ENCODE assay signal across 2 cellular contexts in the genomic region with DNA sequence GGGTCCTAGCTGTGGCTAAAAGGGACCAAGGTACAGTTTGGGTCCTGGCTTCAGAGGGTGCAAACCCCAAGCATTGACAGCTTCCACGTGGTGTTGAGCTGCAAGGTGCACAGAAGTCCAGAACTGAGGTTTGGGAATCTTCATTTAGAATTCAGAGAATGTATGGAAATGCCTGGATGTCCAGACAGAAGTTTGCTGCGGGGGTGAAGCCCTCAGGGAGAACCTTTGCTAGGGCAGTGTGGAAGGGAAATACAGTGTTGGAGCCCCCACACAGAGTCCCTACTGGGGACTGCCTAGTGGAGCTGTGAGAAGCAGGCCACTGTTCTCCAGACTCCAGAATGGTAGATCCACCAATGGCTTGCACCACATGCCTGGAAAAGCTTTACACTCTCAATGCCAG.
A peak's percentile ranks its signal among the peaks of the same experiment; 100 is the strongest.
TF ChIP-seq lines count a peak whose summit lies in the region.

No MANE protein-coding gene starts in this region.

TF ChIP-seq in HCT116, 20 proteins besides CTCF, POLR2A, EP300 and RAD21:
- TF ChIP-seq CBX3 (IDR thresholded peaks at IDR 0.05; ENCODE audit: low read depth) (peak; percentile 65; the same call in 1 of the 2 replicates), CEBPB (IDR thresholded peaks at IDR 0.05; ENCODE audit: low read depth) (no peak), ZNF274 (IDR thresholded peaks at IDR 0.05; ENCODE audit: low read depth, low read length) (no peak)
- TF ChIP-seq, protein P1, sequence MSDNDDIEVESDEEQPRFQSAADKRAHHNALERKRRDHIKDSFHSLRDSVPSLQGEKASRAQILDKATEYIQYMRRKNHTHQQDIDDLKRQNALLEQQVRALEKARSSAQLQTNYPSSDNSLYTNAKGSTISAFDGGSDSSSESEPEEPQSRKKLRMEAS (IDR thresholded peaks at IDR 0.05): no peak
TF ChIP-seq in HCT116: peak in this region for 1.

TF ChIP-seq in GM12878, 131 proteins besides CTCF, POLR2A, EP300 and RAD21:
- TF ChIP-seq BHLHE40 (IDR thresholded peaks at IDR 0.05; ENCODE audit: borderline replicate concordance in 1 of 2, low read depth in 2 of 2, low read length in 1 of 2) (no peak), KDM1A (IDR thresholded peaks at IDR 0.05; ENCODE audit: borderline replicate concordance) (no peak), NFIC (IDR thresholded peaks at IDR 0.05; ENCODE audit: low read depth, low read length) (no peak), SIX5 (IDR thresholded peaks at IDR 0.05; ENCODE audit: low read depth, low read length, severe bottlenecking) (no peak), CBX5 (IDR thresholded peaks at IDR 0.05; ENCODE audit: low read depth) (peak; percentile 93), EZH2 (IDR thresholded peaks at IDR 0.05; ENCODE audit: borderline replicate concordance, control insufficient read depth, low read depth, low read length) (no peak), NR2F1 (conservative IDR thresholded peaks at IDR 0.05) (no peak)
- TF ChIP-seq, protein P2, sequence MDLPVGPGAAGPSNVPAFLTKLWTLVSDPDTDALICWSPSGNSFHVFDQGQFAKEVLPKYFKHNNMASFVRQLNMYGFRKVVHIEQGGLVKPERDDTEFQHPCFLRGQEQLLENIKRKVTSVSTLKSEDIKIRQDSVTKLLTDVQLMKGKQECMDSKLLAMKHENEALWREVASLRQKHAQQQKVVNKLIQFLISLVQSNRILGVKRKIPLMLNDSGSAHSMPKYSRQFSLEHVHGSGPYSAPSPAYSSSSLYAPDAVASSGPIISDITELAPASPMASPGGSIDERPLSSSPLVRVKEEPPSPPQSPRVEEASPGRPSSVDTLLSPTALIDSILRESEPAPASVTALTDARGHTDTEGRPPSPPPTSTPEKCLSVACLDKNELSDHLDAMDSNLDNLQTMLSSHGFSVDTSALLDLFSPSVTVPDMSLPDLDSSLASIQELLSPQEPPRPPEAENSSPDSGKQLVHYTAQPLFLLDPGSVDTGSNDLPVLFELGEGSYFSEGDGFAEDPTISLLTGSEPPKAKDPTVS (IDR thresholded peaks at IDR 0.05; ENCODE audit: low read depth, low read length): no peak
